In genomic region chr19:3963458-3964255, GRCh38 we compare ENCODE assay signal across 32 cellular contexts. TPM values are rescaled to one million over a fixed set of nuclear protein-coding genes. Genes with fewer than 3 reads are reported as not detected.
DNase-seq lines count a peak whose midpoint lies in the region; ATAC-seq, FAIRE-seq and TF ChIP-seq lines count a peak whose summit lies in the region.
"Had no signal": no experiment of that assay in that cellular context is flagged by ENCODE, and none has a peak within 500 bp of the region (broad histone marks: within the 10 kb centered on the region; RNA-seq: fewer than 3 reads in every experiment).

No MANE protein-coding gene starts in this region.

- intact Hi-C loops in HepG2 (cut with micrococcal nuclease; ENCODE audit: unreplicated experiment) (no loop called here), right lobe of liver (cut with DNase I) (no loop called here), ascending aorta (cut with DNase I) (no loop called here)

- no peak overlapping the region for H4K8ac ChIP-seq in trophoblast cell (ENCODE audit: low read depth, low read length)

- H3K9me3 ChIP-seq in HepG2 (ENCODE audit: low read length), result no peaks in the 10 kb centered on the region
- H3K9me3 ChIP-seq in right lobe of liver, result no peaks in the 10 kb centered on the region
- no peaks in the 10 kb centered on the region for H3K9me3 ChIP-seq in gastroesophageal sphincter
- peaks cover 8% of the 10 kb centered on the region for H3K9me3 ChIP-seq in trophoblast cell (ENCODE audit: insufficient read depth, low read depth, low read length)
- H3K9me3 ChIP-seq in ascending aorta, result no peaks in the 10 kb centered on the region
- H3K9me3 ChIP-seq: A549; BLaER1 treated with 17β-estradiol and CSF1 and Interleukin-3, amounts not matched to agents 10 nM and 100 nM; Caco-2; HAP-1; SJSA1 had no signal

- 100% methylated on average over 11 of the region's 35 CpGs for WGBS in HepG2 (ENCODE audit: low lambda C conversion rate)
- 100% methylated on average over 2 of the region's 35 CpGs for WGBS in right lobe of liver (ENCODE audit: insufficient coverage, low coverage, low lambda C conversion rate, missing lambda C conversion rate)
- WGBS in gastroesophageal sphincter (ENCODE audit: low coverage in 1 of 2), 2 donors, result 60% methylated on average over 1 of the region's 35 CpGs; no CpG with 5 or more reads in 1 of the 2 donors
- no CpG with 5 or more reads among the region's 35 CpGs for WGBS in trophoblast cell (ENCODE audit: extremely low coverage, insufficient coverage, insufficient read length)

- no peaks in the 10 kb centered on the region for H3K27me3 ChIP-seq in HepG2 (ENCODE audit: control insufficient read depth in 1 of 2, insufficient read depth in 2 of 2, low read length in 2 of 2)
- H3K27me3 ChIP-seq in right lobe of liver, result no peaks in the 10 kb centered on the region
- no peaks in the 10 kb centered on the region for H3K27me3 ChIP-seq in gastroesophageal sphincter
- no peaks in the 10 kb centered on the region for H3K27me3 ChIP-seq in trophoblast cell (ENCODE audit: insufficient read depth, low read length)
- H3K27me3 ChIP-seq in ascending aorta, result no peaks in the 10 kb centered on the region
- H3K27me3 ChIP-seq: BLaER1 treated with 17β-estradiol and CSF1 and Interleukin-3, amounts not matched to agents 10 nM and 100 nM; SJSA1 had no signal

- TF ChIP-seq RAD21 in HepG2 (CRISPR knock-in tag; IDR thresholded peaks at IDR 0.05), result no peak

- no peak for TF ChIP-seq EP300 in HepG2 (IDR thresholded peaks at IDR 0.05; ENCODE audit: low read depth in 2 of 2, low read length in 2 of 2)
- no peak for TF ChIP-seq EP300 in HepG2 (CRISPR knock-in tag; IDR thresholded peaks at IDR 0.05; ENCODE audit: borderline replicate concordance)
- TF ChIP-seq EP300 in gastroesophageal sphincter (IDR thresholded peaks at IDR 0.05), result no peak

- no peak overlapping the region for H4K12ac ChIP-seq in trophoblast cell (ENCODE audit: low read depth, low read length)

- H4K20me1 ChIP-seq in HepG2 (ENCODE audit: insufficient read depth, low read length), result peaks cover 7% of the 10 kb centered on the region; the same call in 1 of the 2 replicates

- POLR2A ChIA-PET in HepG2 (lab: Yijun Ruan, JAX), result no interaction called here

- H2AK5ac ChIP-seq in trophoblast cell (ENCODE audit: low read length), result no peak overlapping the region

- H2AFZ ChIP-seq in HepG2 (ENCODE audit: low read length) (no peak overlapping the region), trophoblast cell (ENCODE audit: insufficient read depth, low read length, poor library complexity) (no peak overlapping the region)
- H2AFZ ChIP-seq: GM23338, PC-9 had no signal

- H3K4me1 ChIP-seq in HepG2 (ENCODE audit: insufficient read depth, low read length) (peaks cover 8% of the 10 kb centered on the region), right lobe of liver (peaks cover 0 to under 1% (median 0%) of the 10 kb centered on the region in 4 donors), gastroesophageal sphincter (peaks cover 0 to 56% (median 24%) of the 10 kb centered on the region in 3 donors), trophoblast cell (ENCODE audit: control insufficient read depth in 1 of 2, insufficient read depth in 2 of 2, low read length in 2 of 2) (peaks cover 18 to 21% of the 10 kb centered on the region in 2 experiments), ascending aorta (peaks cover 23 to 34% of the 10 kb centered on the region in 2 donors)

- H3K23ac ChIP-seq in trophoblast cell (ENCODE audit: low read length), result no peak overlapping the region

- H3K79me2 ChIP-seq in HepG2 (ENCODE audit: insufficient read depth, low read length), result peaks cover 9% of the 10 kb centered on the region
- peaks cover 21% of the 10 kb centered on the region for H3K79me2 ChIP-seq in trophoblast cell (ENCODE audit: control insufficient read depth, insufficient read depth, low read length, poor library complexity)

- H3K79me1 ChIP-seq in trophoblast cell (ENCODE audit: low read length), result peaks cover 8% of the 10 kb centered on the region

- no peak for FAIRE-seq in HepG2 (lab: Jason Lieb, UNC)
- FAIRE-seq: A549, GM12878 had no signal

- H3K14ac ChIP-seq in trophoblast cell (ENCODE audit: low read length), result no peak overlapping the region

- H3K4me2 ChIP-seq in HepG2 (ENCODE audit: low read depth, low read length), result no peak overlapping the region
- no peak overlapping the region for H3K4me2 ChIP-seq in trophoblast cell (ENCODE audit: low read length)
- H3K4me2 ChIP-seq: A549; BLaER1 treated with 17β-estradiol and CSF1 and Interleukin-3, amounts not matched to agents 10 nM and 100 nM; GM23338; PC-9 had no signal

- H2BK120ac ChIP-seq in trophoblast cell (ENCODE audit: insufficient read depth, low read length, poor library complexity), result no peak overlapping the region

- TF ChIP-seq POLR2A in HepG2 (IDR thresholded peaks at IDR 0.05; ENCODE audit: insufficient read depth in 1 of 2, low read depth in 2 of 2, low read length in 2 of 2) (no peak), right lobe of liver (IDR thresholded peaks at IDR 0.05) (no peak), gastroesophageal sphincter (IDR thresholded peaks at IDR 0.05) (no peak)

- H3K36me3 ChIP-seq in HepG2 (replicated peaks in 1 of 2; ENCODE audit: control insufficient read depth in 1 of 2, insufficient read depth in 2 of 2, low read length in 2 of 2), result peaks cover 31 to 49% of the 10 kb centered on the region in 2 experiments
- peaks cover 9 to 74% (median 26%) of the 10 kb centered on the region in 4 donors for H3K36me3 ChIP-seq in right lobe of liver
- H3K36me3 ChIP-seq in gastroesophageal sphincter, result peaks cover 0 to 96% of the 10 kb centered on the region in 2 donors
- peaks cover 86 to 90% of the 10 kb centered on the region in 2 experiments for H3K36me3 ChIP-seq in trophoblast cell (ENCODE audit: control insufficient read depth in 1 of 2, insufficient read depth in 2 of 2, low read length in 2 of 2)
- peaks cover 93 to 96% of the 10 kb centered on the region in 2 donors for H3K36me3 ChIP-seq in ascending aorta

- H3K9ac ChIP-seq in HepG2 (ENCODE audit: insufficient read depth, low read depth, low read length) (no peak overlapping the region), trophoblast cell (ENCODE audit: low read length) (no peak overlapping the region)
- H3K9ac ChIP-seq: BLaER1 treated with 17β-estradiol and CSF1 and Interleukin-3, amounts not matched to agents 10 nM and 100 nM had no signal

- H2BK12ac ChIP-seq in trophoblast cell (ENCODE audit: low read length), result no peak overlapping the region

- TF ChIP-seq CTCF in HepG2 (CRISPR knock-in tag; IDR thresholded peaks at IDR 0.05), result no peak
- TF ChIP-seq CTCF in right lobe of liver (IDR thresholded peaks at IDR 0.05), result no peak
- TF ChIP-seq CTCF in gastroesophageal sphincter (IDR thresholded peaks at IDR 0.05), result no peak
- no peak for TF ChIP-seq CTCF in ascending aorta (IDR thresholded peaks at IDR 0.05)

- DNase-seq in HepG2 (ENCODE audit: low spot score) (no peak), right lobe of liver (no peak), trophoblast cell (peak; percentile 98 to 99), OCI-M1 (lab: John Stamatoyannopoulos, UW) (no peak), ascending aorta (ENCODE audit: low spot score in 2 of 2) (no peak)
- DNase-seq in activated CD4-positive, alpha-beta T cell treated with anti-CD3 and anti-CD28 coated beads, Interleukin-2, amount 50 U/mL, for 1 hour, result no peak
- DNase-seq: AML-193; Caco-2; GDM1; HFFc6; KBM-7; MV-4-11; NCI-H1105 treated with DMSO at 0.1 percent for 48 hours; NCI-H2029; NCI-H446; NCI-H524 treated with DMSO at 0.1 percent for 48 hours; NCI-H82; NK-92 treated with Interleukin-12 subunit alpha and Interleukin-12 subunit beta, amount 100 ng/mL, for 24 hours; PC-9; Right ventricle myocardium superior had no signal

- BruUV-seq in HepG2 (replicated peaks; lab: Mats Ljungman, UMichigan), result no TSS peak

- no peak overlapping the region for H3K4ac ChIP-seq in trophoblast cell (ENCODE audit: low read depth, low read length)

- H4K91ac ChIP-seq in trophoblast cell (ENCODE audit: low read depth, low read length), result no peak overlapping the region

- CTCF ChIA-PET in HepG2 (lab: Yijun Ruan, JAX; ENCODE audit: low intra/inter-chr PET ratio, low total read pairs), result no interaction called here

- peak overlapping the region; percentile 36 for H3K18ac ChIP-seq in trophoblast cell (ENCODE audit: low read length)

- H3K27ac ChIP-seq in HepG2 (ENCODE audit: extremely low read length, insufficient read depth, low read length) (no peak overlapping the region), right lobe of liver (no peak overlapping the region), gastroesophageal sphincter (peak overlapping the region in 3 of 4 donors; percentile 98 to 100 (median 99)), trophoblast cell (ENCODE audit: low read depth, low read length) (no peak overlapping the region), ascending aorta (no peak overlapping the region)
- H3K27ac ChIP-seq: A549; BLaER1 treated with 17β-estradiol and CSF1 and Interleukin-3, amounts not matched to agents 10 nM and 100 nM; PC-9; SJSA1 had no signal

- H3K4me3 ChIP-seq in HepG2 (replicated peaks in 1 of 3; ENCODE audit: insufficient read depth in 1 of 3, low read depth in 2 of 3, low read length in 3 of 3) (no peak overlapping the region), right lobe of liver (no peak overlapping the region), gastroesophageal sphincter (no peak overlapping the region), trophoblast cell (ENCODE audit: low read depth, low read length) (no peak overlapping the region), ascending aorta (no peak overlapping the region)
- H3K4me3 ChIP-seq: A549; BLaER1 treated with 17β-estradiol and CSF1 and Interleukin-3, amounts not matched to agents 10 nM and 100 nM; GM12878; GM23338; HAP-1; PC-9; SJSA1 had no signal

- H2BK5ac ChIP-seq in trophoblast cell (ENCODE audit: low read depth, low read length, poor library complexity), result no peak overlapping the region

- in situ Hi-C loops in HepG2 (cut with HindIII; ENCODE audit: extremely low pct_ligation_motif_present, low pct_unique_long_range_greater_than_20kb), result no loop called here

- no peak for ATAC-seq in HepG2
- no peak for ATAC-seq in right lobe of liver
- no peak for ATAC-seq in gastroesophageal sphincter
- ATAC-seq: A549, GM12878, GM23338 had no signal

RNA-seq across cellular contexts. Expression of gene DAPK3, which starts 7.2 kb away (rescaled TPM):
- total RNA-seq in HepG2 (2016; rRNA removed; fragmentation: Illumina TruSeq; extraction: Trizol), result 22.0 and 30.5 TPM in 2 replicates
- 5.0 and 5.5 TPM in 2 replicates for total RNA-seq in HepG2 (2016; cell fraction: cytosol; rRNA removed; fragmentation: Illumina TruSeq; extraction: Trizol; ENCODE audit: low read depth)
- total RNA-seq in HepG2 (2016; cell fraction: insoluble cytoplasmic fraction; rRNA removed; fragmentation: Illumina TruSeq; extraction: Trizol), result 18.7 and 32.5 TPM in 2 replicates
- 9.6 and 13.4 TPM in 2 replicates for total RNA-seq in HepG2 (2016; cell fraction: membrane; rRNA removed; fragmentation: Illumina TruSeq; extraction: Trizol)
- 20.1 and 21.1 TPM in 2 replicates for total RNA-seq in HepG2 (2016; cell fraction: nucleus; rRNA removed; fragmentation: Illumina TruSeq; extraction: Trizol)
- polyA plus RNA-seq in HepG2 (2011; rRNA removed), result 37.3 and 51.9 TPM in 2 replicates
- 36.9 and 42.7 TPM in 2 replicates for polyA plus RNA-seq in HepG2 (2011; cell fraction: cytosol; rRNA removed)
- polyA plus RNA-seq in HepG2 (2011; cell fraction: nucleus; rRNA removed), result 102 and 107 TPM in 2 replicates
- 20.1 and 33.8 TPM in 2 replicates for polyA plus RNA-seq in HepG2 (2012)
- polyA plus RNA-seq in HepG2 (2016; cell fraction: cytosol; fragmentation: Illumina TruSeq; extraction: Trizol; ENCODE audit: low read depth), result 2.6 and 2.9 TPM in 2 replicates
- 20.1 and 23.6 TPM in 2 replicates for polyA plus RNA-seq in HepG2 (2016; cell fraction: insoluble cytoplasmic fraction; fragmentation: Illumina TruSeq; extraction: Trizol; ENCODE audit: low read depth)
- 5.9 and 6.0 TPM in 2 replicates for polyA plus RNA-seq in HepG2 (2016; cell fraction: membrane; fragmentation: Illumina TruSeq; extraction: Trizol; ENCODE audit: low read depth)
- polyA plus RNA-seq in HepG2 (2016; cell fraction: nucleus; fragmentation: Illumina TruSeq; extraction: Trizol; ENCODE audit: insufficient read depth, low read depth), result 45.3 and 46.8 TPM in 2 replicates
- polyA minus RNA-seq in HepG2 (2011; rRNA and poly(A)+ RNA removed; ENCODE audit: low replicate concordance), result 44.0 and 66.3 TPM in 2 replicates
- polyA minus RNA-seq in HepG2 (2011; cell fraction: cytosol; rRNA and poly(A)+ RNA removed), result 15.7 and 22.0 TPM in 2 replicates
- polyA minus RNA-seq in HepG2 (2011; cell fraction: nucleus; rRNA and poly(A)+ RNA removed), result 24.7 and 27.2 TPM in 2 replicates
- 10 to 100 TPM; 13.1 to 63.7 (median 24.9) TPM for total RNA-seq in right lobe of liver
- total RNA-seq in gastroesophageal sphincter, result 100 to 1,000 TPM; 192 to 257 (median 235) TPM
- 151 and 155 TPM in 2 replicates for polyA plus RNA-seq in trophoblast cell (2013)
- total RNA-seq in ascending aorta, result 135 TPM

RNA-seq across cellular contexts. Expression of gene EEF2, which starts 21.6 kb away (rescaled TPM):
- total RNA-seq in HepG2 (2016; rRNA removed; fragmentation: Illumina TruSeq; extraction: Trizol), result 1,722 and 1,777 TPM in 2 replicates
- total RNA-seq in HepG2 (2016; cell fraction: cytosol; rRNA removed; fragmentation: Illumina TruSeq; extraction: Trizol; ENCODE audit: low read depth), result 663 and 837 TPM in 2 replicates
- total RNA-seq in HepG2 (2016; cell fraction: insoluble cytoplasmic fraction; rRNA removed; fragmentation: Illumina TruSeq; extraction: Trizol), result 1,312 and 1,845 TPM in 2 replicates
- total RNA-seq in HepG2 (2016; cell fraction: membrane; rRNA removed; fragmentation: Illumina TruSeq; extraction: Trizol), result 2,334 and 2,783 TPM in 2 replicates
- 709 and 773 TPM in 2 replicates for total RNA-seq in HepG2 (2016; cell fraction: nucleus; rRNA removed; fragmentation: Illumina TruSeq; extraction: Trizol)
- polyA plus RNA-seq in HepG2 (2011; rRNA removed), result 1,441 and 1,465 TPM in 2 replicates
- 1,619 and 2,301 TPM in 2 replicates for polyA plus RNA-seq in HepG2 (2011; cell fraction: cytosol; rRNA removed)
- polyA plus RNA-seq in HepG2 (2011; cell fraction: nucleus; rRNA removed), result 945 and 1,058 TPM in 2 replicates
- polyA plus RNA-seq in HepG2 (2012), result 2,825 and 3,817 TPM in 2 replicates
- polyA plus RNA-seq in HepG2 (2016; cell fraction: cytosol; fragmentation: Illumina TruSeq; extraction: Trizol; ENCODE audit: low read depth), result 660 and 778 TPM in 2 replicates
- polyA plus RNA-seq in HepG2 (2016; cell fraction: insoluble cytoplasmic fraction; fragmentation: Illumina TruSeq; extraction: Trizol; ENCODE audit: low read depth), result 1,198 and 1,548 TPM in 2 replicates
- polyA plus RNA-seq in HepG2 (2016; cell fraction: membrane; fragmentation: Illumina TruSeq; extraction: Trizol; ENCODE audit: low read depth), result 1,837 and 2,206 TPM in 2 replicates
- 1,012 and 1,080 TPM in 2 replicates for polyA plus RNA-seq in HepG2 (2016; cell fraction: nucleus; fragmentation: Illumina TruSeq; extraction: Trizol; ENCODE audit: insufficient read depth, low read depth)
- polyA minus RNA-seq in HepG2 (2011; rRNA and poly(A)+ RNA removed; ENCODE audit: low replicate concordance), result 1,462 and 3,209 TPM in 2 replicates
- polyA minus RNA-seq in HepG2 (2011; cell fraction: cytosol; rRNA and poly(A)+ RNA removed), result 1,805 and 1,823 TPM in 2 replicates
- 434 and 615 TPM in 2 replicates for polyA minus RNA-seq in HepG2 (2011; cell fraction: nucleus; rRNA and poly(A)+ RNA removed)
- total RNA-seq in right lobe of liver, result 1,000 to 10,000 TPM in 4 of 6 experiments, 100 to 1,000 TPM in 2; 933 to 1,231 (median 1,031) TPM
- 1,000 to 10,000 TPM; 2,212 to 2,463 (median 2,311) TPM for total RNA-seq in gastroesophageal sphincter
- polyA plus RNA-seq in trophoblast cell (2013), result 1,711 and 1,770 TPM in 2 replicates
- 1,544 TPM for total RNA-seq in ascending aorta

RNA-seq across cellular contexts. Expression of gene NMRK2, which starts 30.8 kb away (rescaled TPM):
- total RNA-seq in HepG2 (2016; rRNA removed; fragmentation: Illumina TruSeq; extraction: Trizol) (not detected in 2 replicates), right lobe of liver (under 1 TPM in 1 of 6 experiments, not detected in 5; 0.17 TPM), gastroesophageal sphincter (1 to 10 TPM in 2 of 4 donors, under 1 TPM in 1, not detected in 1; 0.69 to 8.6 (median 7.3) TPM), ascending aorta (not detected)
- total RNA-seq in HepG2 (2016; cell fraction: cytosol; rRNA removed; fragmentation: Illumina TruSeq; extraction: Trizol; ENCODE audit: low read depth), result not detected in 2 replicates
- total RNA-seq in HepG2 (2016; cell fraction: insoluble cytoplasmic fraction; rRNA removed; fragmentation: Illumina TruSeq; extraction: Trizol), result not detected in 2 replicates
- total RNA-seq in HepG2 (2016; cell fraction: membrane; rRNA removed; fragmentation: Illumina TruSeq; extraction: Trizol), result not detected in 2 replicates
- total RNA-seq in HepG2 (2016; cell fraction: nucleus; rRNA removed; fragmentation: Illumina TruSeq; extraction: Trizol), result not detected in 2 replicates
- polyA plus RNA-seq in HepG2 (2011; rRNA removed), result not detected in 2 replicates
- polyA plus RNA-seq in HepG2 (2011; cell fraction: cytosol; rRNA removed), result not detected in 2 replicates
- polyA plus RNA-seq in HepG2 (2011; cell fraction: nucleus; rRNA removed), result not detected in 2 replicates
- polyA plus RNA-seq in HepG2 (2012), result not detected in 2 replicates
- polyA plus RNA-seq in HepG2 (2016; cell fraction: cytosol; fragmentation: Illumina TruSeq; extraction: Trizol; ENCODE audit: low read depth), result not detected in 2 replicates
- polyA plus RNA-seq in HepG2 (2016; cell fraction: insoluble cytoplasmic fraction; fragmentation: Illumina TruSeq; extraction: Trizol; ENCODE audit: low read depth), result not detected in 2 replicates
- not detected in 2 replicates for polyA plus RNA-seq in HepG2 (2016; cell fraction: membrane; fragmentation: Illumina TruSeq; extraction: Trizol; ENCODE audit: low read depth)
- polyA plus RNA-seq in HepG2 (2016; cell fraction: nucleus; fragmentation: Illumina TruSeq; extraction: Trizol; ENCODE audit: insufficient read depth, low read depth), result not detected in 2 replicates
- not detected in 2 replicates for polyA minus RNA-seq in HepG2 (2011; rRNA and poly(A)+ RNA removed; ENCODE audit: low replicate concordance)
- not detected in 2 replicates for polyA minus RNA-seq in HepG2 (2011; cell fraction: cytosol; rRNA and poly(A)+ RNA removed)
- polyA minus RNA-seq in HepG2 (2011; cell fraction: nucleus; rRNA and poly(A)+ RNA removed), result not detected in 2 replicates
- polyA plus RNA-seq in trophoblast cell (2013), result 4.5 and 5.6 TPM in 2 replicates
- total RNA-seq: Caco-2; CD4-positive, alpha-beta memory T cell; GM12878; HFFc6; HT1080; LHCN-M2; MCF 10A; PC-9; RPMI7951; SJSA1 had no signal
- polyA plus RNA-seq: A549; CD4-positive, alpha-beta memory T cell had no signal

RNA-seq across cellular contexts. Expression of gene PIAS4, which starts 43.9 kb away (rescaled TPM):
- total RNA-seq in HepG2 (2016; rRNA removed; fragmentation: Illumina TruSeq; extraction: Trizol) (20.1 and 22.4 TPM in 2 replicates), right lobe of liver (10 to 100 TPM in 5 of 6 experiments, 1 to 10 TPM in 1; 9.9 to 20.0 (median 14.9) TPM), gastroesophageal sphincter (10 to 100 TPM; 15.3 to 26.4 (median 16.8) TPM), ascending aorta (30.8 TPM)
- 4.3 and 5.1 TPM in 2 replicates for total RNA-seq in HepG2 (2016; cell fraction: cytosol; rRNA removed; fragmentation: Illumina TruSeq; extraction: Trizol; ENCODE audit: low read depth)
- 16.7 and 23.3 TPM in 2 replicates for total RNA-seq in HepG2 (2016; cell fraction: insoluble cytoplasmic fraction; rRNA removed; fragmentation: Illumina TruSeq; extraction: Trizol)
- total RNA-seq in HepG2 (2016; cell fraction: membrane; rRNA removed; fragmentation: Illumina TruSeq; extraction: Trizol), result 9.8 and 11.2 TPM in 2 replicates
- 9.7 and 15.2 TPM in 2 replicates for total RNA-seq in HepG2 (2016; cell fraction: nucleus; rRNA removed; fragmentation: Illumina TruSeq; extraction: Trizol)
- 8.7 and 9.0 TPM in 2 replicates for polyA plus RNA-seq in HepG2 (2011; rRNA removed)
- 11.2 and 43.1 TPM in 2 replicates for polyA plus RNA-seq in HepG2 (2011; cell fraction: cytosol; rRNA removed)
- polyA plus RNA-seq in HepG2 (2011; cell fraction: nucleus; rRNA removed), result 22.4 and 27.4 TPM in 2 replicates
- polyA plus RNA-seq in HepG2 (2012), result 19.1 and 20.7 TPM in 2 replicates
- 3.3 and 3.5 TPM in 2 replicates for polyA plus RNA-seq in HepG2 (2016; cell fraction: cytosol; fragmentation: Illumina TruSeq; extraction: Trizol; ENCODE audit: low read depth)
- polyA plus RNA-seq in HepG2 (2016; cell fraction: insoluble cytoplasmic fraction; fragmentation: Illumina TruSeq; extraction: Trizol; ENCODE audit: low read depth), result 18.2 and 33.3 TPM in 2 replicates
- polyA plus RNA-seq in HepG2 (2016; cell fraction: membrane; fragmentation: Illumina TruSeq; extraction: Trizol; ENCODE audit: low read depth), result 5.6 and 5.9 TPM in 2 replicates
- polyA plus RNA-seq in HepG2 (2016; cell fraction: nucleus; fragmentation: Illumina TruSeq; extraction: Trizol; ENCODE audit: insufficient read depth, low read depth), result 36.3 and 39.1 TPM in 2 replicates
- polyA minus RNA-seq in HepG2 (2011; rRNA and poly(A)+ RNA removed; ENCODE audit: low replicate concordance), result 12.2 and 13.9 TPM in 2 replicates
- polyA minus RNA-seq in HepG2 (2011; cell fraction: cytosol; rRNA and poly(A)+ RNA removed), result 5.1 and 7.7 TPM in 2 replicates
- 14.5 and 15.1 TPM in 2 replicates for polyA minus RNA-seq in HepG2 (2011; cell fraction: nucleus; rRNA and poly(A)+ RNA removed)
- polyA plus RNA-seq in trophoblast cell (2013), result 73.6 and 81.3 TPM in 2 replicates

Comparison
In these comparisons a context has a peak if more than half of its experiments do, and no peak if none do; other contexts are left out.
1. DNase-seq: peak in trophoblast cell (2 of 2); none in HepG2 (single experiment), right lobe of liver (0 of 3), OCI-M1 (single experiment), ascending aorta (0 of 2) and activated CD4-positive, alpha-beta T cell treated with anti-CD3 and anti-CD28 coated beads, Interleukin-2, amount 50 U/mL, for 1 hour (single experiment).
2. H3K27ac ChIP-seq: peak in gastroesophageal sphincter (3 of 4); none in HepG2 (single experiment), right lobe of liver (0 of 3), trophoblast cell (single experiment) and ascending aorta (0 of 2).